In genomic region chr9:75545292-75545691, GRCh38 we compare ENCODE assay signal across 15 cellular contexts.
DNase-seq lines count a peak whose midpoint lies in the region; ATAC-seq and TF ChIP-seq lines count a peak whose summit lies in the region.
"Had no signal": no experiment of that assay in that cellular context is flagged by ENCODE, and none has a peak within 500 bp of the region (broad histone marks: within the 10 kb centered on the region; RNA-seq: fewer than 3 reads in every experiment).

No MANE protein-coding gene starts in this region.

- no peaks in the 10 kb centered on the region for H3K9me3 ChIP-seq in parathyroid adenoma (ENCODE audit: control insufficient read depth, low read length)
- H3K9me3 ChIP-seq: A549, Caco-2 had no signal

- no peak overlapping the region for H3K4me3 ChIP-seq in parathyroid adenoma (ENCODE audit: low read depth, low read length)
- H3K4me3 ChIP-seq: A549 had no signal

- peak; percentile 25 for DNase-seq in NCI-H526 treated with DMSO at 0.1 percent for 48 hours (lab: John Stamatoyannopoulos, UW)
- DNase-seq in natural killer cell treated with Interleukin-12 subunit alpha and Interleukin-12 subunit beta and Interleukin-15 and Interleukin-18, amount 100 ng/mL, for 72 hours (ENCODE audit: low spot score), result no peak
- DNase-seq: AML-193; Caco-2; CD4-positive, alpha-beta T cell; H9 had no signal

- H3K27ac Mint-ChIP-seq in natural killer cell treated with Interleukin-12 subunit alpha and Interleukin-12 subunit beta and Interleukin-15 and Interleukin-18, amount 100 ng/mL, for 72 hours, result no peak overlapping the region
- H3K27ac Mint-ChIP-seq: CD4-positive, alpha-beta T cell; H9 had no signal

- H3K9ac ChIP-seq in parathyroid adenoma, result no peak overlapping the region

- H3K36me3 ChIP-seq in parathyroid adenoma (ENCODE audit: control insufficient read depth, insufficient read depth, low read length), result no peaks in the 10 kb centered on the region

- H3K36me3 Mint-ChIP-seq in natural killer cell treated with Interleukin-12 subunit alpha and Interleukin-12 subunit beta and Interleukin-15 and Interleukin-18, amount 100 ng/mL, for 72 hours, result no peaks in the 10 kb centered on the region

- H3K4me2 ChIP-seq in parathyroid adenoma (ENCODE audit: low read length), result peak overlapping the region; percentile 9
- H3K4me2 ChIP-seq: A549 had no signal

- H3K4me1 ChIP-seq in parathyroid adenoma, result peaks cover 5% of the 10 kb centered on the region
- H3K4me1 ChIP-seq: A549, Caco-2 had no signal

- ATAC-seq in GM18867 (IDR thresholded peaks at IDR 0.05; ENCODE audit: unreplicated experiment), result peak; percentile 82
- ATAC-seq in HG02885 (IDR thresholded peaks at IDR 0.05; ENCODE audit: poor library complexity, unreplicated experiment), result peak; percentile 59
- no peak for ATAC-seq in esophagus mucosa
- no peak for ATAC-seq in natural killer cell treated with Interleukin-12 subunit alpha and Interleukin-12 subunit beta and Interleukin-15 and Interleukin-18, amount 100 ng/mL, for 72 hours
- no peak for ATAC-seq in HG03045 (IDR thresholded peaks at IDR 0.05; ENCODE audit: unreplicated experiment)
- ATAC-seq: A549 had no signal

- H2AFZ ChIP-seq in parathyroid adenoma, result no peak overlapping the region

- no peak overlapping the region for H3K4me3 Mint-ChIP-seq in natural killer cell treated with Interleukin-12 subunit alpha and Interleukin-12 subunit beta and Interleukin-15 and Interleukin-18, amount 100 ng/mL, for 72 hours
- H3K4me3 Mint-ChIP-seq: CD4-positive, alpha-beta T cell; H9 had no signal

- no peak for TF ChIP-seq CTCF in parathyroid adenoma (IDR thresholded peaks at IDR 0.05)

- no peaks in the 10 kb centered on the region for H3K4me1 Mint-ChIP-seq in natural killer cell treated with Interleukin-12 subunit alpha and Interleukin-12 subunit beta and Interleukin-15 and Interleukin-18, amount 100 ng/mL, for 72 hours (ENCODE audit: low read depth in 2 of 2)
- H3K4me1 Mint-ChIP-seq: H9 had no signal

- H3K27ac ChIP-seq in parathyroid adenoma, result no peak overlapping the region
- H3K27ac ChIP-seq: 22Rv1, A549, C4-2B, HL-60 had no signal

- no peaks in the 10 kb centered on the region for H3K79me2 ChIP-seq in parathyroid adenoma

- peaks cover 7% of the 10 kb centered on the region for H3K9me3 Mint-ChIP-seq in natural killer cell treated with Interleukin-12 subunit alpha and Interleukin-12 subunit beta and Interleukin-15 and Interleukin-18, amount 100 ng/mL, for 72 hours
- H3K9me3 Mint-ChIP-seq: CD4-positive, alpha-beta T cell; H9 had no signal

- no peaks in the 10 kb centered on the region for H3K27me3 ChIP-seq in parathyroid adenoma (ENCODE audit: control insufficient read depth, insufficient read depth, low read length)

- no peaks in the 10 kb centered on the region for H3K27me3 Mint-ChIP-seq in natural killer cell treated with Interleukin-12 subunit alpha and Interleukin-12 subunit beta and Interleukin-15 and Interleukin-18, amount 100 ng/mL, for 72 hours

Comparison
In these comparisons a context has a peak if more than half of its experiments do, and no peak if none do; other contexts are left out.
1. ATAC-seq: peak in GM18867 (single experiment) and HG02885 (single experiment); none in esophagus mucosa (single experiment), natural killer cell treated with Interleukin-12 subunit alpha and Interleukin-12 subunit beta and Interleukin-15 and Interleukin-18, amount 100 ng/mL, for 72 hours (0 of 2) and HG03045 (single experiment).